1 cellular context compared by ENCODE assay signal in the genomic region with DNA sequence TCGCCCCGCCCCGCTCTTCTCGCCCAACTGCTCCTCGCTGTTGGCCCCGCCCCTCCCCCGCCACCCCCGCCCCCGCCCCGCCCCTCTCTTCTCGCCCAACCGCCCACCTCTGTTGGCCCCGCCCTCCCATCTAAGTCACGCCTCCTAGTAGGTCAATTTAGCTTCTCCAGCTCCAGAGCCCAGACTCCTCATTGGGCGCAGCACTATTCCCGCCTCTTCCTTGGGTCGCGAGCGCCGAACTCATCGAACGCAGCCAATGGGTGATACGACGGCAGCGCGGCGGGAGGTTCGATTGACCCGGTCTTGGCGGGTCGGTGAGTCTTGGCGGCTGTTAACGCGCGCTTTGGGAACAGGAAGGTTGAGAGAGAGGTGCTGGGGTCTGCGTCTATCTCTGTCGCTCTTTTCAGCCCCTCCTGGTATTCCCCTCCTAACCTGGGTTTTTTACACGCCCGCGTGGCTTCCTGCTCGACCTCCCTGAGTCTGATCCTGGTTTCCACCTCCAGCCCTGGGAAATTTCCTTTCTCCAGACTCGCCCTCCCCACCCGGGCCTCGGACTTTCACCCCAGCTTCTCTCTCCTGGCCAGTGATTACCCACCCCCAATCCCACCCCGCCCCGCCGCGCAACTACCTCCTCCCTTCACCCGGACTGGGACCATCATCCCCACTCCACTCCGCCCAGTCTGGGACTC.
A peak's percentile ranks its signal among the peaks of the same experiment; 100 is the strongest.
TF ChIP-seq lines count a peak whose summit lies in the region.

A gene (plus strand): TSS at position 331 of the 689 bp plus-strand sequence. CDS start 643 bp downstream, outside the sequence.

TF ChIP-seq in GM23338, 12 proteins besides CTCF, POLR2A, EP300 and RAD21 (continued from another document):
- TF ChIP-seq, protein P1, sequence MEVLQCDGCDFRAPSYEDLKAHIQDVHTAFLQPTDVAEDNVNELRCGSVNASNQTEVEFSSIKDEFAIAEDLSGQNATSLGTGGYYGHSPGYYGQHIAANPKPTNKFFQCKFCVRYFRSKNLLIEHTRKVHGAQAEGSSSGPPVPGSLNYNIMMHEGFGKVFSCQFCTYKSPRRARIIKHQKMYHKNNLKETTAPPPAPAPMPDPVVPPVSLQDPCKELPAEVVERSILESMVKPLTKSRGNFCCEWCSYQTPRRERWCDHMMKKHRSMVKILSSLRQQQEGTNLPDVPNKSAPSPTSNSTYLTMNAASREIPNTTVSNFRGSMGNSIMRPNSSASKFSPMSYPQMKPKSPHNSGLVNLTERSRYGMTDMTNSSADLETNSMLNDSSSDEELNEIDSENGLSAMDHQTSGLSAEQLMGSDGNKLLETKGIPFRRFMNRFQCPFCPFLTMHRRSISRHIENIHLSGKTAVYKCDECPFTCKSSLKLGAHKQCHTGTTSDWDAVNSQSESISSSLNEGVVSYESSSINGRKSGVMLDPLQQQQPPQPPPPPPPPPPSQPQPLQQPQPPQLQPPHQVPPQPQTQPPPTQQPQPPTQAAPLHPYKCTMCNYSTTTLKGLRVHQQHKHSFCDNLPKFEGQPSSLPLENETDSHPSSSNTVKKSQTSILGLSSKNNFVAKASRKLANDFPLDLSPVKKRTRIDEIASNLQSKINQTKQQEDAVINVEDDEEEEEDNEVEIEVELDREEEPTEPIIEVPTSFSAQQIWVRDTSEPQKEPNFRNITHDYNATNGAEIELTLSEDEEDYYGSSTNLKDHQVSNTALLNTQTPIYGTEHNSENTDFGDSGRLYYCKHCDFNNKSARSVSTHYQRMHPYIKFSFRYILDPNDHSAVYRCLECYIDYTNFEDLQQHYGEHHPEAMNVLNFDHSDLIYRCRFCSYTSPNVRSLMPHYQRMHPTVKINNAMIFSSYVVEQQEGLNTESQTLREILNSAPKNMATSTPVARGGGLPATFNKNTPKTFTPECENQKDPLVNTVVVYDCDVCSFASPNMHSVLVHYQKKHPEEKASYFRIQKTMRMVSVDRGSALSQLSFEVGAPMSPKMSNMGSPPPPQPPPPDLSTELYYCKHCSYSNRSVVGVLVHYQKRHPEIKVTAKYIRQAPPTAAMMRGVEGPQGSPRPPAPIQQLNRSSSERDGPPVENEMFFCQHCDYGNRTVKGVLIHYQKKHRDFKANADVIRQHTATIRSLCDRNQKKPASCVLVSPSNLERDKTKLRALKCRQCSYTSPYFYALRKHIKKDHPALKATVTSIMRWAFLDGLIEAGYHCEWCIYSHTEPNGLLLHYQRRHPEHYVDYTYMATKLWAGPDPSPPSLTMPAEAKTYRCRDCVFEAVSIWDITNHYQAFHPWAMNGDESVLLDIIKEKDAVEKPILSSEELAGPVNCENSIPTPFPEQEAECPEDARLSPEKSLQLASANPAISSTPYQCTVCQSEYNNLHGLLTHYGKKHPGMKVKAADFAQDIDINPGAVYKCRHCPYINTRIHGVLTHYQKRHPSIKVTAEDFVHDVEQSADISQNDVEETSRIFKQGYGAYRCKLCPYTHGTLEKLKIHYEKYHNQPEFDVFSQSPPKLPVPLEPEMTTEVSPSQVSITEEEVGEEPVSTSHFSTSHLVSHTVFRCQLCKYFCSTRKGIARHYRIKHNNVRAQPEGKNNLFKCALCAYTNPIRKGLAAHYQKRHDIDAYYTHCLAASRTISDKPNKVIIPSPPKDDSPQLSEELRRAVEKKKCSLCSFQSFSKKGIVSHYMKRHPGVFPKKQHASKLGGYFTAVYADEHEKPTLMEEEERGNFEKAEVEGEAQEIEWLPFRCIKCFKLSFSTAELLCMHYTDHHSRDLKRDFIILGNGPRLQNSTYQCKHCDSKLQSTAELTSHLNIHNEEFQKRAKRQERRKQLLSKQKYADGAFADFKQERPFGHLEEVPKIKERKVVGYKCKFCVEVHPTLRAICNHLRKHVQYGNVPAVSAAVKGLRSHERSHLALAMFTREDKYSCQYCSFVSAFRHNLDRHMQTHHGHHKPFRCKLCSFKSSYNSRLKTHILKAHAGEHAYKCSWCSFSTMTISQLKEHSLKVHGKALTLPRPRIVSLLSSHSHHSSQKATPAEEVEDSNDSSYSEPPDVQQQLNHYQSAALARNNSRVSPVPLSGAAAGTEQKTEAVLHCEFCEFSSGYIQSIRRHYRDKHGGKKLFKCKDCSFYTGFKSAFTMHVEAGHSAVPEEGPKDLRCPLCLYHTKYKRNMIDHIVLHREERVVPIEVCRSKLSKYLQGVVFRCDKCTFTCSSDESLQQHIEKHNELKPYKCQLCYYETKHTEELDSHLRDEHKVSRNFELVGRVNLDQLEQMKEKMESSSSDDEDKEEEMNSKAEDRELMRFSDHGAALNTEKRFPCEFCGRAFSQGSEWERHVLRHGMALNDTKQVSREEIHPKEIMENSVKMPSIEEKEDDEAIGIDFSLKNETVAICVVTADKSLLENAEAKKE (CRISPR knock-in tag; IDR thresholded peaks at IDR 0.05), result no peak
- TF ChIP-seq POLR2AphosphoS5 (IDR thresholded peaks at IDR 0.05; ENCODE audit: low read depth) (peak; percentile 82), JUNB (IDR thresholded peaks at IDR 0.05; ENCODE audit: unreplicated experiment) (no peak), STAT1 (IDR thresholded peaks at IDR 0.05; ENCODE audit: unreplicated experiment) (no peak), NANOG (IDR thresholded peaks at IDR 0.05; ENCODE audit: borderline replicate concordance) (no peak), ZNF114 (CRISPR knock-in tag; IDR thresholded peaks at IDR 0.05) (no peak)
- TF ChIP-seq, protein P2, sequence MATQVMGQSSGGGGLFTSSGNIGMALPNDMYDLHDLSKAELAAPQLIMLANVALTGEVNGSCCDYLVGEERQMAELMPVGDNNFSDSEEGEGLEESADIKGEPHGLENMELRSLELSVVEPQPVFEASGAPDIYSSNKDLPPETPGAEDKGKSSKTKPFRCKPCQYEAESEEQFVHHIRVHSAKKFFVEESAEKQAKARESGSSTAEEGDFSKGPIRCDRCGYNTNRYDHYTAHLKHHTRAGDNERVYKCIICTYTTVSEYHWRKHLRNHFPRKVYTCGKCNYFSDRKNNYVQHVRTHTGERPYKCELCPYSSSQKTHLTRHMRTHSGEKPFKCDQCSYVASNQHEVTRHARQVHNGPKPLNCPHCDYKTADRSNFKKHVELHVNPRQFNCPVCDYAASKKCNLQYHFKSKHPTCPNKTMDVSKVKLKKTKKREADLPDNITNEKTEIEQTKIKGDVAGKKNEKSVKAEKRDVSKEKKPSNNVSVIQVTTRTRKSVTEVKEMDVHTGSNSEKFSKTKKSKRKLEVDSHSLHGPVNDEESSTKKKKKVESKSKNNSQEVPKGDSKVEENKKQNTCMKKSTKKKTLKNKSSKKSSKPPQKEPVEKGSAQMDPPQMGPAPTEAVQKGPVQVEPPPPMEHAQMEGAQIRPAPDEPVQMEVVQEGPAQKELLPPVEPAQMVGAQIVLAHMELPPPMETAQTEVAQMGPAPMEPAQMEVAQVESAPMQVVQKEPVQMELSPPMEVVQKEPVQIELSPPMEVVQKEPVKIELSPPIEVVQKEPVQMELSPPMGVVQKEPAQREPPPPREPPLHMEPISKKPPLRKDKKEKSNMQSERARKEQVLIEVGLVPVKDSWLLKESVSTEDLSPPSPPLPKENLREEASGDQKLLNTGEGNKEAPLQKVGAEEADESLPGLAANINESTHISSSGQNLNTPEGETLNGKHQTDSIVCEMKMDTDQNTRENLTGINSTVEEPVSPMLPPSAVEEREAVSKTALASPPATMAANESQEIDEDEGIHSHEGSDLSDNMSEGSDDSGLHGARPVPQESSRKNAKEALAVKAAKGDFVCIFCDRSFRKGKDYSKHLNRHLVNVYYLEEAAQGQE (IDR thresholded peaks at IDR 0.05; ENCODE audit: unreplicated experiment), result no peak
